ENCODE assay signal across 1 cellular context in the genomic region with DNA sequence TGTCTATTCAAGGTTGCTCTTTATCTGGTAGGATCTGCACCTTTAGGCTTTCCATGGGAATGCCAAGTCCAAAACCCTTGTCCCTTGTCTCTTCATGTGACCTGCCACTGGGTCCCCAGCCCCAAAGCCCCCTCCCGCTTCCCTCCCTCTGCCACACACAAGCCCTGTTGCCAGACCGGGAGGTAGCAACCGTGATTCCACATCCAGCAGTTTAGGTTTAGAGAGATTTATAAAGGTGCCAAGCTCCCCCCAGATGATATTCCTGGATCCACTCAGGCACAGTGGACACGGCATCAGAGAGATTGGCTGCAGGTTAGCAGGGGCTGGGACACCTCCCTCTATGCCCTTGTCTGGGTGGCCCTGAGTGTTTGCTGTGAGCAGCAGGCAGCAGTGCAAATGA.
TF ChIP-seq lines count a peak whose summit lies in the region.

No MANE protein-coding gene starts in this region.

TF ChIP-seq in H1, 55 proteins besides CTCF, POLR2A, EP300 and RAD21:
- TF ChIP-seq KDM1A (IDR thresholded peaks at IDR 0.05; ENCODE audit: borderline replicate concordance, low read length) (no peak), CBX8 (IDR thresholded peaks at IDR 0.05; ENCODE audit: borderline replicate concordance, low read depth, low read length) (no peak), GABPA (IDR thresholded peaks at IDR 0.05; ENCODE audit: borderline replicate concordance, insufficient read depth, low read length) (no peak), KDM4A (IDR thresholded peaks at IDR 0.05; ENCODE audit: low read depth, low read length, severe bottlenecking) (no peak), BACH1 (IDR thresholded peaks at IDR 0.05; ENCODE audit: low read length) (no peak), SIN3A (conservative IDR thresholded peaks at IDR 0.05 in 1 of 2, IDR thresholded peaks at IDR 0.05 in 1 of 2; ENCODE audit: low read depth in 1 of 2, low read length in 2 of 2) (no peak)
- TF ChIP-seq, protein P1, sequence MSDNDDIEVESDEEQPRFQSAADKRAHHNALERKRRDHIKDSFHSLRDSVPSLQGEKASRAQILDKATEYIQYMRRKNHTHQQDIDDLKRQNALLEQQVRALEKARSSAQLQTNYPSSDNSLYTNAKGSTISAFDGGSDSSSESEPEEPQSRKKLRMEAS (IDR thresholded peaks at IDR 0.05), result no peak
